ENCODE assay signal across 8 cellular contexts in genomic region chr10:102153093-102153620, GRCh38. TPM values are rescaled to one million over a fixed set of nuclear protein-coding genes. Genes with fewer than 3 reads are reported as not detected.
DNase-seq lines count a peak whose midpoint lies in the region; ATAC-seq and TF ChIP-seq lines count a peak whose summit lies in the region.

No MANE protein-coding gene starts in this region.

- no peak overlapping the region for H3K4ac ChIP-seq in mesenchymal stem cell (ENCODE audit: low read depth in 1 of 2, low read length in 2 of 2)

- H2BK15ac ChIP-seq in mesenchymal stem cell (ENCODE audit: low read depth, poor library complexity, severe bottlenecking): no peak overlapping the region

- H3K4me3 ChIP-seq in heart right ventricle (peak overlapping the region; percentile 71 to 96 (median 84)), body of pancreas (peak overlapping the region in 1 of 2 donors; percentile 82), mesenchymal stem cell (ENCODE audit: insufficient read depth in 1 of 2, low read depth in 1 of 2, low read length in 2 of 2) (peak overlapping the region in 1 of 2 experiments; percentile 98), vagina (peak overlapping the region; percentile 66 to 93)

- H2AFZ ChIP-seq in mesenchymal stem cell (ENCODE audit: low read depth, low read length): no peak overlapping the region

- no peak overlapping the region for H3K18ac ChIP-seq in mesenchymal stem cell (ENCODE audit: low read depth in 1 of 2, low read length in 2 of 2)

- no peak overlapping the region for H2BK120ac ChIP-seq in mesenchymal stem cell (ENCODE audit: low read depth, low read length)

- H3K9ac ChIP-seq in mesenchymal stem cell (ENCODE audit: low read length): peak overlapping the region; percentile 98

- no peaks in the 10 kb centered on the region for H3K27me3 ChIP-seq in heart right ventricle
- no peaks in the 10 kb centered on the region for H3K27me3 ChIP-seq in body of pancreas
- no peaks in the 10 kb centered on the region for H3K27me3 ChIP-seq in mesenchymal stem cell (ENCODE audit: control insufficient read depth in 1 of 2, insufficient read depth in 1 of 2, low read length in 2 of 2)
- no peaks in the 10 kb centered on the region for H3K27me3 ChIP-seq in vagina

- intact Hi-C loops in heart right ventricle (cut with DNase I) (no loop called here), Right ventricle myocardium superior (cut with DNase I) (no loop called here), body of pancreas (cut with DNase I) (no loop called here), vagina (cut with DNase I) (loop anchor here (2.0 kb wide), 1 partner anchor 20 kb away; the partner anchor contains the start of gene PPRC1)

- H3K4me1 ChIP-seq in heart right ventricle (peaks cover 4 to 33% (median 22%) of the 10 kb centered on the region in 9 donors), body of pancreas (peaks cover 36% of the 10 kb centered on the region), mesenchymal stem cell (ENCODE audit: control insufficient read depth, insufficient read depth, low read depth, low read length) (peaks cover 11% of the 10 kb centered on the region), vagina (peaks cover 29% of the 10 kb centered on the region)

- no peak for TF ChIP-seq CTCF in heart right ventricle (IDR thresholded peaks at IDR 0.05)
- TF ChIP-seq CTCF in body of pancreas (IDR thresholded peaks at IDR 0.05): no peak
- TF ChIP-seq CTCF in vagina (IDR thresholded peaks at IDR 0.05): no peak

- no peak overlapping the region for H4K8ac ChIP-seq in mesenchymal stem cell (ENCODE audit: low read length)

- H2BK12ac ChIP-seq in mesenchymal stem cell (ENCODE audit: low read length in 2 of 2): no peak overlapping the region

- H3K36me3 ChIP-seq in heart right ventricle: peaks cover 0 to 70% (median 33%) of the 10 kb centered on the region in 9 donors
- peaks cover 6 to 19% of the 10 kb centered on the region in 2 donors for H3K36me3 ChIP-seq in body of pancreas (replicated peaks in 1 of 2; ENCODE audit: insufficient read depth in 1 of 2, low read depth in 2 of 2)
- H3K36me3 ChIP-seq in mesenchymal stem cell (ENCODE audit: control insufficient read depth in 1 of 2, insufficient read depth in 2 of 2, low read depth in 1 of 2, low read length in 2 of 2): peaks cover 44 to 61% of the 10 kb centered on the region in 2 experiments
- H3K36me3 ChIP-seq in vagina: peaks cover 0 to 41% of the 10 kb centered on the region in 2 donors

- no peak for TF ChIP-seq POLR2A in body of pancreas (IDR thresholded peaks at IDR 0.05)
- no peak for TF ChIP-seq POLR2A in vagina (IDR thresholded peaks at IDR 0.05)

- peaks cover 17% of the 10 kb centered on the region for H3K79me1 ChIP-seq in mesenchymal stem cell (replicated peaks; ENCODE audit: low read length, poor library complexity, severe bottlenecking)

- ATAC-seq in heart right ventricle: no peak
- ATAC-seq in Right ventricle myocardium superior (ENCODE audit: poor library complexity): no peak
- ATAC-seq in body of pancreas: no peak

- no peak overlapping the region for H3K14ac ChIP-seq in mesenchymal stem cell (ENCODE audit: low read length in 2 of 2)

- no peak overlapping the region for H3K23ac ChIP-seq in mesenchymal stem cell (ENCODE audit: low read length in 2 of 2)

- H4K91ac ChIP-seq in mesenchymal stem cell (ENCODE audit: low read length): no peak overlapping the region

- peak overlapping the region in 7 of 10 donors; percentile 74 to 94 (median 91) for H3K27ac ChIP-seq in heart right ventricle
- peak overlapping the region; percentile 76 to 94 (median 88) for H3K27ac ChIP-seq in body of pancreas
- no peak overlapping the region for H3K27ac ChIP-seq in mesenchymal stem cell (ENCODE audit: low read length, poor library complexity, severe bottlenecking)
- H3K27ac ChIP-seq in vagina: peak overlapping the region; percentile 81

- peak overlapping the region; percentile 74 for H3K4me2 ChIP-seq in mesenchymal stem cell (ENCODE audit: low read length, poor library complexity, severe bottlenecking)

- H2BK5ac ChIP-seq in mesenchymal stem cell (ENCODE audit: low read depth, low read length, poor library complexity, severe bottlenecking): no peak overlapping the region

- H3K9me3 ChIP-seq in heart right ventricle: no peaks in the 10 kb centered on the region
- H3K9me3 ChIP-seq in body of pancreas: no peaks in the 10 kb centered on the region
- no peaks in the 10 kb centered on the region for H3K9me3 ChIP-seq in mesenchymal stem cell (ENCODE audit: control insufficient read depth, low read length)
- H3K9me3 ChIP-seq in vagina: no peaks in the 10 kb centered on the region

- no peak overlapping the region for H2AK5ac ChIP-seq in mesenchymal stem cell (ENCODE audit: low read length, severe bottlenecking)

- 35 to 38% methylated on average over 5 of the region's 5 CpGs for WGBS in heart right ventricle, 2 donors
- WGBS in body of pancreas, 2 donors: 18 to 25% methylated on average over 5 of the region's 5 CpGs
- whole genome bisulfite sequencing in mesenchymal stem cell: 43% methylated on average over 5 of the region's 5 CpGs

- DNase-seq in heart right ventricle (no peak), Right ventricle myocardium superior (no peak), body of pancreas (no peak), mesenchymal stem cell (peak; percentile 40), vagina (ENCODE audit: extremely low spot score in 2 of 2) (no peak), inferior parietal cortex (ENCODE audit: extremely low spot score) (no peak), ecto neural progenitor cell (ENCODE audit: low spot score) (no peak)
- DNase-seq in activated CD4-positive, CD25-positive, alpha-beta regulatory T cell treated with anti-CD3 and anti-CD28 coated beads, Interleukin-2, amount 50 U/mL, for 72 hours: no peak

RNA-seq across cellular contexts. Expression of gene NOLC1, which starts 1.0 kb away (rescaled TPM):
- total RNA-seq in heart right ventricle (10 to 100 TPM; 22.3 to 45.5 (median 29.0) TPM), Right ventricle myocardium superior (22.8 TPM), body of pancreas (10 to 100 TPM; 26.0 to 33.7 TPM), vagina (61.9 TPM)
- 10 to 100 TPM in 1 of 2 donors, 1 to 10 TPM in 1; 8.6 to 24.0 TPM for polyA plus RNA-seq in heart right ventricle
- 45.7 TPM for polyA plus RNA-seq in mesenchymal stem cell (2013, experiment 1 of 2)
- polyA plus RNA-seq in mesenchymal stem cell (2013, experiment 2 of 2): 46.3 TPM

RNA-seq across cellular contexts. Expression of gene PPRC1, which starts 20.3 kb away (rescaled TPM):
- 10 to 100 TPM; 10.6 to 22.7 (median 13.0) TPM for total RNA-seq in heart right ventricle
- 10 to 100 TPM; 14.1 to 14.9 TPM for polyA plus RNA-seq in heart right ventricle
- 10.5 TPM for total RNA-seq in Right ventricle myocardium superior
- 10 to 100 TPM; 17.9 to 37.6 TPM for total RNA-seq in body of pancreas
- polyA plus RNA-seq in mesenchymal stem cell (2013, experiment 1 of 2): 25.0 TPM
- polyA plus RNA-seq in mesenchymal stem cell (2013, experiment 2 of 2): 23.2 TPM
- 29.5 TPM for total RNA-seq in vagina

RNA-seq across cellular contexts. Expression of gene LDB1, which starts 33.0 kb away (rescaled TPM):
- total RNA-seq in heart right ventricle: 10 to 100 TPM; 39.2 to 63.8 (median 56.3) TPM
- 10 to 100 TPM; 21.9 to 22.9 TPM for polyA plus RNA-seq in heart right ventricle
- total RNA-seq in Right ventricle myocardium superior: 56.2 TPM
- total RNA-seq in body of pancreas: 10 to 100 TPM; 17.1 to 24.4 TPM
- 84.4 TPM for polyA plus RNA-seq in mesenchymal stem cell (2013, experiment 1 of 2)
- 79.9 TPM for polyA plus RNA-seq in mesenchymal stem cell (2013, experiment 2 of 2)
- total RNA-seq in vagina: 62.6 TPM
